Comparison of ENCODE assay signal across 8 cellular contexts in genomic region chr15:69452702-69453513, GRCh38. TPM values are rescaled to one million over a fixed set of nuclear protein-coding genes. Genes with fewer than 3 reads are reported as not detected.
DNase-seq lines count a peak whose midpoint lies in the region; ATAC-seq and TF ChIP-seq lines count a peak whose summit lies in the region.

Gene RPLP1, plus strand, starts transcription at chr15:69452818. Its CDS starts 131 bp downstream, at chr15:69452949.

- intact Hi-C loops in colonic mucosa (cut with DNase I) = no loop called here

- no peaks in the 10 kb centered on the region for H3K27me3 ChIP-seq in colonic mucosa
- H3K27me3 ChIP-seq in layer of hippocampus (ENCODE audit: control insufficient read depth, insufficient read depth, low read length) = no peaks in the 10 kb centered on the region

- peak within 1 kb of the TSS; percentile 71 for H3K4me3 ChIP-seq in colonic mucosa

- TF ChIP-seq CTCF in colonic mucosa (IDR thresholded peaks at IDR 0.05) = no peak

- no peaks in the 10 kb centered on the region for H3K9me3 ChIP-seq in colonic mucosa

- peaks cover 5% of the 10 kb centered on the region for H3K36me3 ChIP-seq in colonic mucosa

- peaks cover 8% of the 10 kb centered on the region for H3K4me1 ChIP-seq in colonic mucosa

- DNase-seq in AG20443 (ENCODE audit: low spot score) = peak; percentile 98
- DNase-seq in NCI-H524 (lab: John Stamatoyannopoulos, UW) = peak; percentile 94 to 98
- DNase-seq in activated CD4-positive, alpha-beta T cell treated with anti-CD3 and anti-CD28 coated beads for 48 hours = peak; percentile 97
- peak; percentile 96 for DNase-seq in colonic mucosa
- peak; percentile 92 to 96 for DNase-seq in stimulated activated CD4-positive, alpha-beta T cell treated with anti-CD3 and anti-CD28 coated beads, Interleukin-1b, Interleukin-23, amount 100 ng/mL, for 4 hours (ENCODE audit: low read depth in 2 of 2)

- H3K27ac ChIP-seq in colonic mucosa = peak within 1 kb of the TSS; percentile 69
- H3K27ac ChIP-seq in layer of hippocampus (ENCODE audit: low read depth, low read length) = peak within 1 kb of the TSS; percentile 74

- ATAC-seq in GM19043 (IDR thresholded peaks at IDR 0.05; ENCODE audit: low read depth, unreplicated experiment) = peak; percentile 83
- peak; percentile 68 for ATAC-seq in HG03378 (IDR thresholded peaks at IDR 0.05; ENCODE audit: unreplicated experiment)

- H3K9ac ChIP-seq in colonic mucosa (ENCODE audit: low read depth in 2 of 2, low read length in 2 of 2) = peak within 1 kb of the TSS; percentile 86 to 87

RNA-seq across cellular contexts. Expression of gene RPLP1, which starts in this region (rescaled TPM):
- 1,000 to 10,000 TPM; 1,531 to 1,739 TPM for total RNA-seq in colonic mucosa

Comparison
In these comparisons a context has a peak if more than half of its experiments do, and no peak if none do; other contexts are left out.
1. Peak in every context shown above with its lines: DNase-seq, ATAC-seq, H3K4me3 ChIP-seq and H3K27ac ChIP-seq.